Comparison of ENCODE assay signal across 11 cellular contexts in genomic region chr22:29382575-29383328, GRCh38. TPM values are rescaled to one million over a fixed set of nuclear protein-coding genes. Genes with fewer than 3 reads are reported as not detected.
DNase-seq lines count a peak whose midpoint lies in the region; ATAC-seq and TF ChIP-seq lines count a peak whose summit lies in the region.
"Had no signal": no experiment of that assay in that cellular context is flagged by ENCODE, and none has a peak within 500 bp of the region (broad histone marks: within the 10 kb centered on the region; RNA-seq: fewer than 3 reads in every experiment).

No MANE protein-coding gene starts in this region.

- no peak overlapping the region for H3K27ac ChIP-seq in right cardiac atrium (ENCODE audit: low read length)
- H3K27ac ChIP-seq in angular gyrus (ENCODE audit: low read depth, low read length) = peak overlapping the region; percentile 17
- peak overlapping the region; percentile 10 for H3K27ac ChIP-seq in lower lobe of right lung
- no peak overlapping the region for H3K27ac ChIP-seq in upper lobe of right lung
- H3K27ac ChIP-seq: esophagus muscularis mucosa had no signal

- H3K36me3 ChIP-seq in lower lobe of right lung (peaks cover 21% of the 10 kb centered on the region), upper lobe of right lung (peaks cover 9% of the 10 kb centered on the region)
- H3K36me3 ChIP-seq: prostate gland had no signal

- TF ChIP-seq CTCF in lower lobe of right lung (IDR thresholded peaks at IDR 0.05) (no peak), upper lobe of right lung (IDR thresholded peaks at IDR 0.05) (no peak)

- POLR2A ChIA-PET in activated CD4-positive, alpha-beta memory T cell treated with anti-CD3 and anti-CD28 coated beads, Interleukin-2, amount 10 ng/mL, durations not matched to agents 7 days and 5 days (lab: Charles Lee) = no interaction called here

- H3K4me3 ChIP-seq in right cardiac atrium (ENCODE audit: low read length) (no peak overlapping the region), lower lobe of right lung (no peak overlapping the region), upper lobe of right lung (no peak overlapping the region)
- H3K4me3 ChIP-seq: esophagus muscularis mucosa, prostate gland had no signal

- H3K9me3 ChIP-seq in right cardiac atrium (ENCODE audit: control insufficient read depth, low read length) (no peaks in the 10 kb centered on the region), lower lobe of right lung (no peaks in the 10 kb centered on the region), upper lobe of right lung (no peaks in the 10 kb centered on the region)
- H3K9me3 ChIP-seq: esophagus muscularis mucosa, prostate gland, SK-N-SH had no signal

- peaks cover 16% of the 10 kb centered on the region for H3K36me3 Mint-ChIP-seq in activated CD4-positive, alpha-beta memory T cell treated with anti-CD3 and anti-CD28 coated beads, Interleukin-2, amount 10 ng/mL, durations not matched to agents 7 days and 5 days (ENCODE audit: low read depth)

- ATAC-seq in right cardiac atrium (peak; percentile 6 to 7), lower lobe of right lung (peak in 1 of 2 donors; percentile 41), upper lobe of right lung (peak; percentile 45), HG02678 (IDR thresholded peaks at IDR 0.05; ENCODE audit: unreplicated experiment) (no peak)

- no peak overlapping the region for H3K27ac Mint-ChIP-seq in activated CD4-positive, alpha-beta memory T cell treated with anti-CD3 and anti-CD28 coated beads, Interleukin-2, amount 10 ng/mL, durations not matched to agents 7 days and 5 days

- CTCF ChIA-PET in activated CD4-positive, alpha-beta memory T cell treated with anti-CD3 and anti-CD28 coated beads, Interleukin-2, amount 10 ng/mL, durations not matched to agents 7 days and 5 days (lab: Charles Lee) = no interaction called here

- no peaks in the 10 kb centered on the region for H3K9me3 Mint-ChIP-seq in activated CD4-positive, alpha-beta memory T cell treated with anti-CD3 and anti-CD28 coated beads, Interleukin-2, amount 10 ng/mL, durations not matched to agents 7 days and 5 days

- no peak for DNase-seq in right cardiac atrium
- DNase-seq in cardiac septum (ENCODE audit: low spot score) = no peak
- no peak for DNase-seq in lower lobe of right lung
- no peak for DNase-seq in upper lobe of right lung
- no peak for DNase-seq in activated CD4-positive, alpha-beta T cell treated with anti-CD3 and anti-CD28 coated beads, Interleukin-2, amount 50 U/mL, for 48 hours
- DNase-seq in activated CD4-positive, alpha-beta memory T cell treated with anti-CD3 and anti-CD28 coated beads, Interleukin-2, amount 10 ng/mL, durations not matched to agents 7 days and 5 days = no peak
- DNase-seq: SK-N-SH had no signal

- H3K4me1 ChIP-seq in right cardiac atrium (ENCODE audit: control insufficient read depth, insufficient read depth, low read length) = peaks cover 6% of the 10 kb centered on the region
- peaks cover 64% of the 10 kb centered on the region for H3K4me1 ChIP-seq in lower lobe of right lung
- peaks cover 50% of the 10 kb centered on the region for H3K4me1 ChIP-seq in upper lobe of right lung

- peaks cover 55% of the 10 kb centered on the region for H3K4me1 Mint-ChIP-seq in activated CD4-positive, alpha-beta memory T cell treated with anti-CD3 and anti-CD28 coated beads, Interleukin-2, amount 10 ng/mL, durations not matched to agents 7 days and 5 days

- WGBS in right cardiac atrium = 63% methylated on average over 6 of the region's 6 CpGs

- intact Hi-C loops in right cardiac atrium (cut with DNase I) = no loop called here
- intact Hi-C loops in cardiac septum (cut with DNase I) = no loop called here
- intact Hi-C loops in lower lobe of right lung (cut with DNase I) = no loop called here
- intact Hi-C loops in upper lobe of right lung (cut with DNase I) = no loop called here

- no peak overlapping the region for H3K4me3 Mint-ChIP-seq in activated CD4-positive, alpha-beta memory T cell treated with anti-CD3 and anti-CD28 coated beads, Interleukin-2, amount 10 ng/mL, durations not matched to agents 7 days and 5 days

- H3K27me3 Mint-ChIP-seq in activated CD4-positive, alpha-beta memory T cell treated with anti-CD3 and anti-CD28 coated beads, Interleukin-2, amount 10 ng/mL, durations not matched to agents 7 days and 5 days = no peaks in the 10 kb centered on the region

- H3K27me3 ChIP-seq in right cardiac atrium (ENCODE audit: control insufficient read depth, insufficient read depth) = no peaks in the 10 kb centered on the region
- no peaks in the 10 kb centered on the region for H3K27me3 ChIP-seq in lower lobe of right lung (ENCODE audit: low read depth)
- H3K27me3 ChIP-seq in upper lobe of right lung = no peaks in the 10 kb centered on the region
- H3K27me3 ChIP-seq: esophagus muscularis mucosa had no signal

RNA-seq across cellular contexts. Expression of gene AP1B1, which starts 5.6 kb away (rescaled TPM):
- total RNA-seq in right cardiac atrium = 10 to 100 TPM; 33.5 to 44.6 (median 40.3) TPM
- 21.7 TPM for polyA plus RNA-seq in right cardiac atrium
- 28.0 TPM for total RNA-seq in cardiac septum
- total RNA-seq in lower lobe of right lung = 70.3 TPM
- total RNA-seq in upper lobe of right lung = 62.4 TPM
- total RNA-seq in activated CD4-positive, alpha-beta memory T cell treated with anti-CD3 and anti-CD28 coated beads, Interleukin-2, amount 10 ng/mL, durations not matched to agents 7 days and 5 days = 10 to 100 TPM; 70.2 to 71.4 TPM

RNA-seq across cellular contexts. Expression of gene RFPL1, which starts 55.6 kb away (rescaled TPM):
- total RNA-seq in right cardiac atrium (not detected), cardiac septum (not detected), lower lobe of right lung (not detected), upper lobe of right lung (not detected)
- not detected for polyA plus RNA-seq in right cardiac atrium
- total RNA-seq in activated CD4-positive, alpha-beta memory T cell treated with anti-CD3 and anti-CD28 coated beads, Interleukin-2, amount 10 ng/mL, durations not matched to agents 7 days and 5 days = not detected
- total RNA-seq: esophagus muscularis mucosa had no signal
- polyA plus RNA-seq: SK-N-SH had no signal

Comparison
In these comparisons a context has a peak if more than half of its experiments do, and no peak if none do; other contexts are left out.
1. H3K27ac ChIP-seq: peak in angular gyrus (single experiment) and lower lobe of right lung (single experiment); none in right cardiac atrium (single experiment) and upper lobe of right lung (single experiment).